ENCODE assay signal across 8 cellular contexts in the genomic region with DNA sequence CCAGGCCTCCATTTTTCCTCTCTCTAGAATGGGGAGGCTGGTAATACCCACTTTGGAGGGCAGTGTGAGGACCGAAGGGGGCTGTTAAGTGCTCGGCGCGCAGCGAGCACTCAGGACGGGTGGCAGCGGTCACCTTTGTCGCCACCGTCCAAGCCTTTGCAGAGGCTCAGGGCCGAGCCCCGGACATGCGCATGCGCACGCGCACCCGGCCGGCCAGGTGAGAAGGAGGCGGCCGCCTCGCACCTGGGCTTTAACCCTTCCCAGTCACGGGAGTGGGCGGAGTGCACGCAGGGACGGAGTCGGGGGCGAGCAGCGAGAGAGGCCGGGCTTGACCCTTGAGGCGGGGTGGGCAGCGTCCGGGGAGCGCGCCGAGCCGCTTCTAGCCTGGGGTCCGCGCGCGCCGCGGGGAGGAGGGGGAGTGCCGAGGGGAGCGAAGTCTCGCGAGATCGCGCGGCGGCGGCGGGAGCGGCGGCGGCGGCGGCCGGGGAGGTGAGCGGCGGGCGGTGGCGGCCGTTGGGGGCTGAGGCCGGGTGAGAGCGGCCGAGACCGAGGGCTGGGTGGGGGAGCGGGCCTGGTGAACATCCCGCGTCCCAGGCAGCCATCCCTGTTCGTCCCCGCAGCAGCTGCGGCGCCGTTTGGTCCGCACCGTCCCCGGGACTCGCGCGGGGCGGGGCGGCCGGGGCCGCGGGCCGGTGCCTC. TPM values are rescaled to one million over a fixed set of nuclear protein-coding genes. Genes with fewer than 3 reads are reported as not detected.
DNase-seq lines count a peak whose midpoint lies in the region; ATAC-seq and TF ChIP-seq lines count a peak whose summit lies in the region.

A gene with protein sequence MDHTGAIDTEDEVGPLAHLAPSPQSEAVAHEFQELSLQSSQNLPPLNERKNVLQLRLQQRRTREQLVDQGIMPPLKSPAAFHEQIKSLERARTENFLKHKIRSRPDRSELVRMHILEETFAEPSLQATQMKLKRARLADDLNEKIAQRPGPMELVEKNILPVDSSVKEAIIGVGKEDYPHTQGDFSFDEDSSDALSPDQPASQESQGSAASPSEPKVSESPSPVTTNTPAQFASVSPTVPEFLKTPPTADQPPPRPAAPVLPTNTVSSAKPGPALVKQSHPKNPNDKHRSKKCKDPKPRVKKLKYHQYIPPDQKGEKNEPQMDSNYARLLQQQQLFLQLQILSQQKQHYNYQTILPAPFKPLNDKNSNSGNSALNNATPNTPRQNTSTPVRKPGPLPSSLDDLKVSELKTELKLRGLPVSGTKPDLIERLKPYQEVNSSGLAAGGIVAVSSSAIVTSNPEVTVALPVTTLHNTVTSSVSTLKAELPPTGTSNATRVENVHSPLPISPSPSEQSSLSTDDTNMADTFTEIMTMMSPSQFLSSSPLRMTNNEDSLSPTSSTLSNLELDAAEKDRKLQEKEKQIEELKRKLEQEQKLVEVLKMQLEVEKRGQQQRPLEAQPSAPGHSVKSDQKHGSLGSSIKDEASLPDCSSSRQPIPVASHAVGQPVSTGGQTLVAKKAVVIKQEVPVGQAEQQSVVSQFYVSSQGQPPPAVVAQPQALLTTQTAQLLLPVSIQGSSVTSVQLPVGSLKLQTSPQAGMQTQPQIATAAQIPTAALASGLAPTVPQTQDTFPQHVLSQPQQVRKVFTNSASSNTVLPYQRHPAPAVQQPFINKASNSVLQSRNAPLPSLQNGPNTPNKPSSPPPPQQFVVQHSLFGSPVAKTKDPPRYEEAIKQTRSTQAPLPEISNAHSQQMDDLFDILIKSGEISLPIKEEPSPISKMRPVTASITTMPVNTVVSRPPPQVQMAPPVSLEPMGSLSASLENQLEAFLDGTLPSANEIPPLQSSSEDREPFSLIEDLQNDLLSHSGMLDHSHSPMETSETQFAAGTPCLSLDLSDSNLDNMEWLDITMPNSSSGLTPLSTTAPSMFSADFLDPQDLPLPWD (plus strand): TSS at position 443 of the 699 bp plus-strand sequence. CDS start 69,288 bp downstream, outside the sequence.

- peak within 1 kb of the TSS; percentile 73 for H3K4me3 ChIP-seq in ovary
- H3K4me3 ChIP-seq in thoracic aorta: peak within 1 kb of the TSS; percentile 99

- intact Hi-C loops in head of caudate nucleus (cut with DNase I): loop anchor here (10.0 kb wide), 1 partner anchor 114 kb away; no protein-coding TSS in a partner anchor
- intact Hi-C loops in ovary (cut with DNase I): no loop called here

- TF ChIP-seq CTCF in ovary (IDR thresholded peaks at IDR 0.05) (no peak), thoracic aorta (IDR thresholded peaks at IDR 0.05) (no peak)

- H3K27me3 Mint-ChIP-seq in activated naive CD8-positive, alpha-beta T cell: peaks cover 4% of the 10 kb centered on the region

- peak; percentile 78 for ATAC-seq in GM21825 (IDR thresholded peaks at IDR 0.05; ENCODE audit: unreplicated experiment)
- ATAC-seq in SK-N-SH treated with all-trans-retinoic acid at 6 μM for 48 hours: peak; percentile 91
- ATAC-seq in thoracic aorta (ENCODE audit: insufficient number of reproducible peaks, low FRiP score, low read depth): peak; percentile 42

- DNase-seq in EL (peak; percentile 71), Kasumi-1 (lab: John Stamatoyannopoulos, UW) (peak; percentile 21 to 26), head of caudate nucleus (peak; percentile 14 to 84 (median 70)), ovary (peak; percentile 77 to 90 (median 88)), thoracic aorta (ENCODE audit: low spot score) (peak; percentile 19)

- H3K27ac Mint-ChIP-seq in activated naive CD8-positive, alpha-beta T cell: peak within 1 kb of the TSS; percentile 90

- peaks cover 17% of the 10 kb centered on the region for H3K4me1 Mint-ChIP-seq in activated naive CD8-positive, alpha-beta T cell (ENCODE audit: low read depth)

- peak within 1 kb of the TSS; percentile 91 for H3K4me3 Mint-ChIP-seq in activated naive CD8-positive, alpha-beta T cell

- H3K27ac ChIP-seq in ovary (peak within 1 kb of the TSS in 1 of 2 donors; percentile 70), thoracic aorta (peak within 1 kb of the TSS; percentile 61 to 62)

- H3K27me3 ChIP-seq in ovary (no peaks in the 10 kb centered on the region), thoracic aorta (replicated peaks; ENCODE audit: insufficient read depth) (no peaks in the 10 kb centered on the region)

- H3K4me1 ChIP-seq in ovary (ENCODE audit: insufficient read depth) (peaks cover 6% of the 10 kb centered on the region), thoracic aorta (ENCODE audit: control insufficient read depth in 1 of 2, low read depth in 2 of 2) (peaks cover 3 to 8% of the 10 kb centered on the region in 2 donors)

- H3K36me3 Mint-ChIP-seq in activated naive CD8-positive, alpha-beta T cell: no peaks in the 10 kb centered on the region

- H3K9me3 ChIP-seq in ovary (no peaks in the 10 kb centered on the region), thoracic aorta (no peaks in the 10 kb centered on the region)

- peak; percentile 26 for TF ChIP-seq POLR2A in ovary (IDR thresholded peaks at IDR 0.05)

- 1 to 2% (median 1%) methylated on average over 33 to 86 of the region's 86 CpGs for WGBS in ovary, 3 donors

- TF ChIP-seq EP300 in ovary (IDR thresholded peaks at IDR 0.05): no peak

- H3K36me3 ChIP-seq in ovary (no peaks in the 10 kb centered on the region), thoracic aorta (no peaks in the 10 kb centered on the region)

- H3K9me3 Mint-ChIP-seq in activated naive CD8-positive, alpha-beta T cell (ENCODE audit: low read depth): no peaks in the 10 kb centered on the region

TF ChIP-seq in SK-N-SH treated with all-trans-retinoic acid at 6 μM for 48 hours, 23 proteins besides CTCF, POLR2A, EP300 and RAD21 (continues in another document):
- TF ChIP-seq, protein P1, sequence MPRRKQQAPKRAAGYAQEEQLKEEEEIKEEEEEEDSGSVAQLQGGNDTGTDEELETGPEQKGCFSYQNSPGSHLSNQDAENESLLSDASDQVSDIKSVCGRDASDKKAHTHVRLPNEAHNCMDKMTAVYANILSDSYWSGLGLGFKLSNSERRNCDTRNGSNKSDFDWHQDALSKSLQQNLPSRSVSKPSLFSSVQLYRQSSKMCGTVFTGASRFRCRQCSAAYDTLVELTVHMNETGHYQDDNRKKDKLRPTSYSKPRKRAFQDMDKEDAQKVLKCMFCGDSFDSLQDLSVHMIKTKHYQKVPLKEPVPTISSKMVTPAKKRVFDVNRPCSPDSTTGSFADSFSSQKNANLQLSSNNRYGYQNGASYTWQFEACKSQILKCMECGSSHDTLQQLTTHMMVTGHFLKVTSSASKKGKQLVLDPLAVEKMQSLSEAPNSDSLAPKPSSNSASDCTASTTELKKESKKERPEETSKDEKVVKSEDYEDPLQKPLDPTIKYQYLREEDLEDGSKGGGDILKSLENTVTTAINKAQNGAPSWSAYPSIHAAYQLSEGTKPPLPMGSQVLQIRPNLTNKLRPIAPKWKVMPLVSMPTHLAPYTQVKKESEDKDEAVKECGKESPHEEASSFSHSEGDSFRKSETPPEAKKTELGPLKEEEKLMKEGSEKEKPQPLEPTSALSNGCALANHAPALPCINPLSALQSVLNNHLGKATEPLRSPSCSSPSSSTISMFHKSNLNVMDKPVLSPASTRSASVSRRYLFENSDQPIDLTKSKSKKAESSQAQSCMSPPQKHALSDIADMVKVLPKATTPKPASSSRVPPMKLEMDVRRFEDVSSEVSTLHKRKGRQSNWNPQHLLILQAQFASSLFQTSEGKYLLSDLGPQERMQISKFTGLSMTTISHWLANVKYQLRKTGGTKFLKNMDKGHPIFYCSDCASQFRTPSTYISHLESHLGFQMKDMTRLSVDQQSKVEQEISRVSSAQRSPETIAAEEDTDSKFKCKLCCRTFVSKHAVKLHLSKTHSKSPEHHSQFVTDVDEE (CRISPR knock-in tag; IDR thresholded peaks at IDR 0.05): no peak
- no peak for TF ChIP-seq BACH2 (CRISPR knock-in tag; IDR thresholded peaks at IDR 0.05; ENCODE audit: borderline replicate concordance)
- no peak for TF ChIP-seq GLIS3 (CRISPR knock-in tag; IDR thresholded peaks at IDR 0.05)
- no peak for TF ChIP-seq ZFP30 (CRISPR knock-in tag; IDR thresholded peaks at IDR 0.05)
- TF ChIP-seq ESRRG (CRISPR knock-in tag; IDR thresholded peaks at IDR 0.05): no peak
- no peak for TF ChIP-seq PPARA (CRISPR knock-in tag; IDR thresholded peaks at IDR 0.05; ENCODE audit: borderline replicate concordance)
- no peak for TF ChIP-seq OSR1 (CRISPR knock-in tag; IDR thresholded peaks at IDR 0.05)
- TF ChIP-seq, protein P2, sequence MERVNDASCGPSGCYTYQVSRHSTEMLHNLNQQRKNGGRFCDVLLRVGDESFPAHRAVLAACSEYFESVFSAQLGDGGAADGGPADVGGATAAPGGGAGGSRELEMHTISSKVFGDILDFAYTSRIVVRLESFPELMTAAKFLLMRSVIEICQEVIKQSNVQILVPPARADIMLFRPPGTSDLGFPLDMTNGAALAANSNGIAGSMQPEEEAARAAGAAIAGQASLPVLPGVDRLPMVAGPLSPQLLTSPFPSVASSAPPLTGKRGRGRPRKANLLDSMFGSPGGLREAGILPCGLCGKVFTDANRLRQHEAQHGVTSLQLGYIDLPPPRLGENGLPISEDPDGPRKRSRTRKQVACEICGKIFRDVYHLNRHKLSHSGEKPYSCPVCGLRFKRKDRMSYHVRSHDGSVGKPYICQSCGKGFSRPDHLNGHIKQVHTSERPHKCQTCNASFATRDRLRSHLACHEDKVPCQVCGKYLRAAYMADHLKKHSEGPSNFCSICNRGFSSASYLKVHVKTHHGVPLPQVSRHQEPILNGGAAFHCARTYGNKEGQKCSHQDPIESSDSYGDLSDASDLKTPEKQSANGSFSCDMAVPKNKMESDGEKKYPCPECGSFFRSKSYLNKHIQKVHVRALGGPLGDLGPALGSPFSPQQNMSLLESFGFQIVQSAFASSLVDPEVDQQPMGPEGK (CRISPR knock-in tag; IDR thresholded peaks at IDR 0.05; ENCODE audit: borderline replicate concordance): no peak
- TF ChIP-seq ARNTL (CRISPR knock-in tag; IDR thresholded peaks at IDR 0.05; ENCODE audit: borderline replicate concordance, low read depth): no peak
- no peak for TF ChIP-seq TOX (CRISPR knock-in tag; IDR thresholded peaks at IDR 0.05; ENCODE audit: borderline replicate concordance)
- TF ChIP-seq, protein P3, sequence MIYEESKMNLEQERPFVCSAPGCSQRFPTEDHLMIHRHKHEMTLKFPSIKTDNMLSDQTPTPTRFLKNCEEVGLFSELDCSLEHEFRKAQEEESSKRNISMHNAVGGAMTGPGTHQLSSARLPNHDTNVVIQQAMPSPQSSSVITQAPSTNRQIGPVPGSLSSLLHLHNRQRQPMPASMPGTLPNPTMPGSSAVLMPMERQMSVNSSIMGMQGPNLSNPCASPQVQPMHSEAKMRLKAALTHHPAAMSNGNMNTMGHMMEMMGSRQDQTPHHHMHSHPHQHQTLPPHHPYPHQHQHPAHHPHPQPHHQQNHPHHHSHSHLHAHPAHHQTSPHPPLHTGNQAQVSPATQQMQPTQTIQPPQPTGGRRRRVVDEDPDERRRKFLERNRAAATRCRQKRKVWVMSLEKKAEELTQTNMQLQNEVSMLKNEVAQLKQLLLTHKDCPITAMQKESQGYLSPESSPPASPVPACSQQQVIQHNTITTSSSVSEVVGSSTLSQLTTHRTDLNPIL (CRISPR knock-in tag; IDR thresholded peaks at IDR 0.05; ENCODE audit: low read depth): no peak
- TF ChIP-seq ZFP3 (CRISPR knock-in tag; IDR thresholded peaks at IDR 0.05): no peak
- TF ChIP-seq ZNF8 (CRISPR knock-in tag; IDR thresholded peaks at IDR 0.05): no peak

RNA-seq across cellular contexts. Expression of the gene that starts here (rescaled TPM):
- total RNA-seq in ovary (10 to 100 TPM; 16.3 to 45.6 (median 37.0) TPM), thoracic aorta (10 to 100 TPM; 38.0 to 73.8 TPM)
- polyA plus RNA-seq in ovary: 10 to 100 TPM in 1 of 2 donors, 1 to 10 TPM in 1; 7.2 to 18.5 TPM

Comparison
In these comparisons a context has a peak if more than half of its experiments do, and no peak if none do; other contexts are left out.
1. DNase-seq: peak in every context shown above with its lines; median percentile 88 in ovary; 71 in EL; 70 in head of caudate nucleus; 24 in Kasumi-1; 19 in thoracic aorta.